Comparison of ENCODE assay signal across 14 cellular contexts in the genomic region with DNA sequence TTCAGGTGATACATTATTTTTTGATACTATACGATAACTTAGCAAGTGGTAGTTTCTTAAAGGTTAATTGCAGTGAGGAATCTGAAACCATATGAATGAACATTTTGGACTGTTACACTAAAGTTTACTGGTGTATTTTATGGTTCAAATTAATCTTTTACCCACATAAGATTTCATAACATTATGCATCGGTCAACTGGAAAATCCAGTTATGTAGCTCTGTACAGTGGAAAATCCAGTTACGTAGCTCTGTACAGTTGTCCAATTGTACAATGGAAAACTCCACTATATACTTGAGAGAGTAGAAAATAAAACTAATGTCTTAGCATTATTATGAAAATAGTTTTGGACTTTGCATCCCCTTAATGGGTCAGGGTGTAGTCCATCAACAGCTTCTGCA. TPM values are rescaled to one million over a fixed set of nuclear protein-coding genes. Genes with fewer than 3 reads are reported as not detected.
A peak's percentile ranks its signal among the peaks of the same experiment; 100 is the strongest.
DNase-seq lines count a peak whose midpoint lies in the region; ATAC-seq and TF ChIP-seq lines count a peak whose summit lies in the region.
"Had no signal": no experiment of that assay in that cellular context is flagged by ENCODE, and none has a peak within 500 bp of the region (broad histone marks: within the 10 kb centered on the region; RNA-seq: fewer than 3 reads in every experiment).

No MANE protein-coding gene starts in this region.

- H2BK15ac ChIP-seq in H9 (ENCODE audit: low read depth, low read length) (no peak overlapping the region), mesenchymal stem cell (ENCODE audit: low read depth, poor library complexity, severe bottlenecking) (no peak overlapping the region)

- no peak overlapping the region for H3T11ph ChIP-seq in H9 (ENCODE audit: low read length)

- WGBS in H9 (ENCODE audit: extremely low coverage, insufficient read length, low lambda C conversion rate) = no CpG with 5 or more reads among the region's 3 CpGs
- no CpG with 5 or more reads among the region's 3 CpGs for WGBS in mesenchymal stem cell

- H3K4ac ChIP-seq in H9 (ENCODE audit: low read depth, low read length) = no peak overlapping the region
- no peak overlapping the region for H3K4ac ChIP-seq in mesenchymal stem cell (ENCODE audit: low read depth in 1 of 2, low read length in 2 of 2)

- no peaks in the 10 kb centered on the region for H3K27me3 Mint-ChIP-seq in H9 (ENCODE audit: low read depth)
- no peaks in the 10 kb centered on the region for H3K27me3 Mint-ChIP-seq in activated naive CD8-positive, alpha-beta T cell

- H4K91ac ChIP-seq in H9 (ENCODE audit: insufficient read length, low read depth, low read length) (no peak overlapping the region), mesenchymal stem cell (ENCODE audit: low read length) (no peak overlapping the region)

- H3K4me3 ChIP-seq in BLaER1 (no peak overlapping the region), mucosa of rectum (ENCODE audit: low read length in 2 of 2) (peak overlapping the region; percentile 64 to 82), mesenchymal stem cell (ENCODE audit: insufficient read depth in 1 of 2, low read depth in 1 of 2, low read length in 2 of 2) (no peak overlapping the region), lower lobe of right lung (no peak overlapping the region)

- H2AK5ac ChIP-seq in H9 (ENCODE audit: insufficient read length, low read length) = no peak overlapping the region
- H2AK5ac ChIP-seq in mesenchymal stem cell (ENCODE audit: low read length, severe bottlenecking) = no peak overlapping the region

- no peak for DNase-seq in H9
- DNase-seq in mesenchymal stem cell = no peak
- no peak for DNase-seq in lower lobe of right lung
- no peak for DNase-seq in RKO (ENCODE audit: low spot score)
- DNase-seq in kidney tubule cell (ENCODE audit: low spot score) = no peak
- DNase-seq: brain microvascular endothelial cell; mesendoderm; stimulated activated CD4-positive, alpha-beta T cell treated with anti-CD3 and anti-CD28 coated beads, Interleukin-4, amount 100 ng/mL, for 1 hour had no signal

- H3K27ac Mint-ChIP-seq in H9 = no peak overlapping the region
- H3K27ac Mint-ChIP-seq in activated naive CD8-positive, alpha-beta T cell = peak overlapping the region; percentile 99

- H3K14ac ChIP-seq in H9 (ENCODE audit: insufficient read depth, low read length) = no peak overlapping the region
- no peak overlapping the region for H3K14ac ChIP-seq in mesenchymal stem cell (ENCODE audit: low read length in 2 of 2)

- no peak overlapping the region for H3K56ac ChIP-seq in H9 (ENCODE audit: insufficient read length, low read depth, low read length)

- H2BK12ac ChIP-seq in H9 (ENCODE audit: insufficient read length, low read depth, low read length) = no peak overlapping the region
- no peak overlapping the region for H2BK12ac ChIP-seq in mesenchymal stem cell (ENCODE audit: low read length in 2 of 2)

- H4K8ac ChIP-seq in H9 (replicated peaks; ENCODE audit: insufficient read length, low read depth, low read length) = no peak overlapping the region
- no peak overlapping the region for H4K8ac ChIP-seq in mesenchymal stem cell (ENCODE audit: low read length)

- no peak overlapping the region for H3K9ac ChIP-seq in BLaER1
- H3K9ac ChIP-seq in H9 (ENCODE audit: extremely low read depth, insufficient read length, low read length) = no peak overlapping the region
- peak overlapping the region in 1 of 2 donors; percentile 15 for H3K9ac ChIP-seq in mucosa of rectum (ENCODE audit: low read depth in 1 of 2, low read length in 2 of 2)
- no peak overlapping the region for H3K9ac ChIP-seq in mesenchymal stem cell (ENCODE audit: low read length)

- no peaks in the 10 kb centered on the region for H3K9me3 Mint-ChIP-seq in H9
- H3K9me3 Mint-ChIP-seq in activated naive CD8-positive, alpha-beta T cell (ENCODE audit: low read depth) = no peaks in the 10 kb centered on the region

- ATAC-seq in lower lobe of right lung = no peak
- ATAC-seq: SK-N-SH treated with all-trans-retinoic acid at 6 μM for 48 hours had no signal

- H3K36me3 Mint-ChIP-seq in H9 (ENCODE audit: insufficient read depth in 1 of 3, low read depth in 3 of 3) = peaks cover 3 to 5% (median 5%) of the 10 kb centered on the region in 3 experiments; a peak in 3 of 7 replicates
- H3K36me3 Mint-ChIP-seq in activated naive CD8-positive, alpha-beta T cell = peaks cover 3% of the 10 kb centered on the region

- H3K4me2 ChIP-seq in BLaER1 (peak overlapping the region; percentile 81; the same call in 1 of the 2 replicates), H9 (ENCODE audit: insufficient read depth, insufficient read length, low read length) (no peak overlapping the region), mesenchymal stem cell (ENCODE audit: low read length, poor library complexity, severe bottlenecking) (no peak overlapping the region)

- no peaks in the 10 kb centered on the region for H3K27me3 ChIP-seq in BLaER1
- no peaks in the 10 kb centered on the region for H3K27me3 ChIP-seq in H9 (ENCODE audit: insufficient read depth, low read length)
- no peaks in the 10 kb centered on the region for H3K27me3 ChIP-seq in mucosa of rectum (ENCODE audit: control insufficient read depth in 2 of 2, insufficient read depth in 2 of 2, low read length in 2 of 2)
- H3K27me3 ChIP-seq in mesenchymal stem cell (ENCODE audit: control insufficient read depth in 1 of 2, insufficient read depth in 1 of 2, low read length in 2 of 2) = no peaks in the 10 kb centered on the region
- H3K27me3 ChIP-seq in lower lobe of right lung (ENCODE audit: low read depth) = no peaks in the 10 kb centered on the region
- H3K27me3 ChIP-seq: brain microvascular endothelial cell had no signal

- H3K79me1 ChIP-seq in H9 (ENCODE audit: insufficient read depth, low read depth, low read length, poor library complexity, severe bottlenecking) = peaks cover 3% of the 10 kb centered on the region
- H3K79me1 ChIP-seq in mesenchymal stem cell (replicated peaks; ENCODE audit: low read length, poor library complexity, severe bottlenecking) = peaks cover 10% of the 10 kb centered on the region

- H2BK120ac ChIP-seq in H9 (ENCODE audit: low read depth, low read length, poor library complexity, severe bottlenecking) (no peak overlapping the region), mesenchymal stem cell (ENCODE audit: low read depth, low read length) (no peak overlapping the region)

- TF ChIP-seq CTCF in H9 (conservative IDR thresholded peaks at IDR 0.05) (no peak), lower lobe of right lung (IDR thresholded peaks at IDR 0.05) (no peak)

- no peak overlapping the region for H2BK20ac ChIP-seq in H9 (ENCODE audit: low read depth, low read length, poor library complexity, severe bottlenecking)

- H3K36me3 ChIP-seq in BLaER1 = 0 out of 2 replicates have a peak, but pooled peaks cover 6% of the 10 kb centered on the region
- no peaks in the 10 kb centered on the region for H3K36me3 ChIP-seq in mucosa of rectum (ENCODE audit: control insufficient read depth in 2 of 2, insufficient read depth in 2 of 2, low read length in 2 of 2)
- no peaks in the 10 kb centered on the region for H3K36me3 ChIP-seq in mesenchymal stem cell (ENCODE audit: control insufficient read depth in 1 of 2, insufficient read depth in 2 of 2, low read depth in 1 of 2, low read length in 2 of 2)
- H3K36me3 ChIP-seq in lower lobe of right lung = no peaks in the 10 kb centered on the region
- H3K36me3 ChIP-seq: brain microvascular endothelial cell had no signal

- H2AFZ ChIP-seq in H9 (ENCODE audit: low read length) (no peak overlapping the region), mesenchymal stem cell (ENCODE audit: low read depth, low read length) (no peak overlapping the region)

- H2BK5ac ChIP-seq in H9 (ENCODE audit: insufficient read length, low read length) (no peak overlapping the region), mesenchymal stem cell (ENCODE audit: low read depth, low read length, poor library complexity, severe bottlenecking) (no peak overlapping the region)

- intact Hi-C loops in lower lobe of right lung (cut with DNase I) = no loop called here

- H4K5ac ChIP-seq in H9 (ENCODE audit: insufficient read length, low read depth, low read length) = no peak overlapping the region

- H3K27ac ChIP-seq in BLaER1 = no peak overlapping the region
- H3K27ac ChIP-seq in H9 (ENCODE audit: insufficient read length, low read depth, low read length) = no peak overlapping the region
- peak overlapping the region; percentile 98 to 99 for H3K27ac ChIP-seq in mucosa of rectum (ENCODE audit: low read depth in 2 of 2, low read length in 2 of 2)
- H3K27ac ChIP-seq in mesenchymal stem cell (ENCODE audit: low read length, poor library complexity, severe bottlenecking) = no peak overlapping the region
- no peak overlapping the region for H3K27ac ChIP-seq in lower lobe of right lung
- H3K27ac ChIP-seq: brain microvascular endothelial cell had no signal

- H4K20me1 ChIP-seq in BLaER1 (peaks cover 21% of the 10 kb centered on the region), H9 (ENCODE audit: control insufficient read depth, insufficient read depth, insufficient read length) (no peaks in the 10 kb centered on the region)

- H3K23me2 ChIP-seq in H9 (ENCODE audit: insufficient read length, low read depth, low read length, poor library complexity, severe bottlenecking) = peaks cover 6% of the 10 kb centered on the region

- H3K4me3 Mint-ChIP-seq in H9 = peak overlapping the region; percentile 86 to 91; a peak in 3 of 5 replicates
- H3K4me3 Mint-ChIP-seq in activated naive CD8-positive, alpha-beta T cell = peak overlapping the region; percentile 98

- H3K18ac ChIP-seq in H9 (ENCODE audit: insufficient read length, low read depth, low read length) (no peak overlapping the region), mesenchymal stem cell (ENCODE audit: low read depth in 1 of 2, low read length in 2 of 2) (no peak overlapping the region)

- H3K4me1 Mint-ChIP-seq in H9 = peaks cover 19 to 22% of the 10 kb centered on the region in 2 experiments
- H3K4me1 Mint-ChIP-seq in activated naive CD8-positive, alpha-beta T cell (ENCODE audit: low read depth) = peaks cover 50% of the 10 kb centered on the region

- H3K23ac ChIP-seq in H9 (ENCODE audit: insufficient read length, low read depth, low read length) = no peak overlapping the region
- no peak overlapping the region for H3K23ac ChIP-seq in mesenchymal stem cell (ENCODE audit: low read length in 2 of 2)

- peaks cover 15% of the 10 kb centered on the region; the same call in 1 of the 2 replicates for H3K79me2 ChIP-seq in H9 (ENCODE audit: insufficient read depth, low read length)

- H3K9me3 ChIP-seq in BLaER1 (no peaks in the 10 kb centered on the region), H9 (ENCODE audit: control insufficient read depth, low read depth, low read length) (no peaks in the 10 kb centered on the region), mucosa of rectum (ENCODE audit: control insufficient read depth in 2 of 2, low read length in 2 of 2) (no peaks in the 10 kb centered on the region), mesenchymal stem cell (ENCODE audit: control insufficient read depth, low read length) (no peaks in the 10 kb centered on the region), lower lobe of right lung (no peaks in the 10 kb centered on the region)

- H3K4me1 ChIP-seq in BLaER1 (peaks cover 34% of the 10 kb centered on the region), H9 (ENCODE audit: insufficient read depth, low read length) (peaks cover 4% of the 10 kb centered on the region; the same call in 1 of the 2 replicates), mucosa of rectum (ENCODE audit: control insufficient read depth in 2 of 2, insufficient read depth in 2 of 2, low read length in 2 of 2) (peaks cover 28 to 40% of the 10 kb centered on the region in 2 donors), mesenchymal stem cell (ENCODE audit: control insufficient read depth, insufficient read depth, low read depth, low read length) (peaks cover 5% of the 10 kb centered on the region), lower lobe of right lung (peaks cover 24% of the 10 kb centered on the region)

RNA-seq across cellular contexts. Expression of gene UBAC2, which starts 2.0 kb away (rescaled TPM):
- total RNA-seq in H9 (2021) (51.7 and 52.3 TPM in 2 replicates), lower lobe of right lung (44.5 TPM)
- 41.9 TPM for polyA plus RNA-seq in mesenchymal stem cell (2013, experiment 1 of 2)
- 42.1 TPM for polyA plus RNA-seq in mesenchymal stem cell (2013, experiment 2 of 2)

RNA-seq across cellular contexts. Expression of gene GPR18, which starts 59.5 kb away (rescaled TPM):
- total RNA-seq in H9 (2021) = not detected in 2 replicates
- polyA plus RNA-seq in mesenchymal stem cell (2013, experiment 1 of 2) = 0.03 TPM
- polyA plus RNA-seq in mesenchymal stem cell (2013, experiment 2 of 2) = not detected
- total RNA-seq in lower lobe of right lung = 0.38 TPM
- total RNA-seq: renal cortical epithelial cell had no signal
- polyA plus RNA-seq: BJ had no signal

Comparison
In these comparisons a context has a peak if more than half of its experiments do, and no peak if none do; other contexts are left out.
1. H3K27ac ChIP-seq: peak in mucosa of rectum (2 of 2); none in BLaER1 (single experiment), H9 (single experiment), mesenchymal stem cell (single experiment) and lower lobe of right lung (single experiment).
2. H3K4me3 ChIP-seq: peak in mucosa of rectum (2 of 2); none in BLaER1 (single experiment), mesenchymal stem cell (0 of 2) and lower lobe of right lung (single experiment).